Comparison of ENCODE assay signal across 20 cellular contexts in the genomic region with DNA sequence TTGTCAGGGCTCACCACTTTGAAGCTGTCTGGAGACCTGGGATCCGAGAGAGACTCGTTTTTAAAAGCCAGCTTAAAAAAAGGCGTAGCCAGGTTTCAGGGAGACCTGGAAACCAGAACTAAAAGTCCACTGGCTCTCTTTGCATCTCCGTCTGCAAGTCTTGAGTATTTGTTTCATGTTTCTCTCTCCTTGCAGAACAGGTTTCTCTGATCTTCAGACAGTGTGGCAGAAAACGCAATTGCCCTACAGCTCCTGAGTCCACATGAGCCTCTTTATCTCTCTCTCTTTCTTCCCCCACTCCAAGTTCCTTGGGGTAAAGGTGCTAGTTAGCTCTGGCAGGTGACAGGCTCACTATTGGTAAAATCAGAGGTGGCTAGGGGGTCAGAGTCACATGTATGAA.
DNase-seq lines count a peak whose midpoint lies in the region; ATAC-seq and TF ChIP-seq lines count a peak whose summit lies in the region.
"Had no signal": no experiment of that assay in that cellular context is flagged by ENCODE, and none has a peak within 500 bp of the region (broad histone marks: within the 10 kb centered on the region; RNA-seq: fewer than 3 reads in every experiment).

No MANE protein-coding gene starts in this region.

- no peaks in the 10 kb centered on the region for H3K9me3 Mint-ChIP-seq in activated T-cell treated with anti-CD3 and anti-CD28 coated beads, Interleukin-2, amount 50 U/mL, for 4 hours
- H3K9me3 Mint-ChIP-seq: memory B cell had no signal

- peak overlapping the region; percentile 73 for H3K4ac ChIP-seq in IMR-90 (ENCODE audit: low read depth, low read length)

- BruUV-seq in IMR-90 (replicated peaks; lab: Mats Ljungman, UMichigan), result no TSS peak

- peak overlapping the region; percentile 86 for H2BK20ac ChIP-seq in IMR-90 (ENCODE audit: low read depth, low read length)

- H4K20me1 ChIP-seq in IMR-90 (ENCODE audit: insufficient read depth, low read length), result no peaks in the 10 kb centered on the region

- no peak overlapping the region for H2AK9ac ChIP-seq in IMR-90 (replicated peaks; ENCODE audit: low read depth, low read length, poor library complexity)

- POLR2A ChIA-PET in IMR-90 (lab: Charles Lee; ENCODE audit: unreplicated experiment), result no interaction called here

- H2BK15ac ChIP-seq in IMR-90 (ENCODE audit: low read depth, low read length), result peak overlapping the region; percentile 62; the same call in 2 of the 3 replicates

- in situ Hi-C loops in IMR-90 (cut with MboI; ENCODE audit: low sequenced_read_pairs), result no loop called here
- in situ Hi-C loops in transverse colon (cut with MboI; ENCODE audit: low pct_ligation_motif_present in 1 of 4, low pct_unique_long_range_greater_than_20kb in 1 of 4, low sequenced_read_pairs in 3 of 4), result no loop called here

- CTCF ChIA-PET in IMR-90 (lab: Yijun Ruan, JAX), result no interaction called here

- TF ChIP-seq CTCF in IMR-90 (conservative IDR thresholded peaks at IDR 0.05; ENCODE audit: low read depth, low read length) (no peak), esophagus muscularis mucosa (IDR thresholded peaks at IDR 0.05) (no peak), parathyroid adenoma (IDR thresholded peaks at IDR 0.05) (no peak), transverse colon (IDR thresholded peaks at IDR 0.05) (no peak)

- no peak for TF ChIP-seq RAD21 in IMR-90 (IDR thresholded peaks at IDR 0.05; ENCODE audit: low read length)

- 0 out of 4 replicates have a peak, but pooled peaks cover 0 to 5% of the 10 kb centered on the region in 2 experiments for H3K79me1 ChIP-seq in IMR-90 (ENCODE audit: low read depth in 1 of 2, low read length in 2 of 2)

- WGBS in IMR-90 (ENCODE audit: extremely low coverage in 2 of 2, insufficient read length in 1 of 2), 2 experiments, result 88% methylated on average over 4 of the region's 5 CpGs; no CpG with 5 or more reads in 1 of the 2 experiments
- 56% methylated on average over 5 of the region's 5 CpGs for WGBS in esophagus muscularis mucosa
- WGBS in transverse colon (ENCODE audit: low coverage in 1 of 2), 2 donors, result 41 to 58% methylated on average over 4 to 5 of the region's 5 CpGs

- H3K27me3 ChIP-seq in IMR-90 (ENCODE audit: control insufficient read depth, insufficient read depth, low read length), result no peaks in the 10 kb centered on the region
- H3K27me3 ChIP-seq in esophagus muscularis mucosa, result no peaks in the 10 kb centered on the region
- no peaks in the 10 kb centered on the region for H3K27me3 ChIP-seq in parathyroid adenoma (ENCODE audit: control insufficient read depth, insufficient read depth, low read length)
- H3K27me3 ChIP-seq in transverse colon, result no peaks in the 10 kb centered on the region

- intact Hi-C loops in IMR-90 (cut with micrococcal nuclease) (no loop called here), esophagus muscularis mucosa (cut with DNase I) (no loop called here), transverse colon (cut with DNase I; ENCODE audit: low total_unique reads) (no loop called here)

- H3K23ac ChIP-seq in IMR-90 (ENCODE audit: low read depth, low read length), result peak overlapping the region; percentile 25; the same call in 1 of the 2 replicates

- H3K4me3 ChIP-seq in IMR-90 (ENCODE audit: insufficient read depth, low read depth, low read length), result no peak overlapping the region
- no peak overlapping the region for H3K4me3 ChIP-seq in esophagus muscularis mucosa
- no peak overlapping the region for H3K4me3 ChIP-seq in parathyroid adenoma (ENCODE audit: low read depth, low read length)
- no peak overlapping the region for H3K4me3 ChIP-seq in transverse colon
- H3K4me3 ChIP-seq: GM12878 had no signal

- H3K9me3 ChIP-seq in IMR-90 (ENCODE audit: control insufficient read depth, insufficient read depth, low read length), result no peaks in the 10 kb centered on the region
- H3K9me3 ChIP-seq in esophagus muscularis mucosa, result no peaks in the 10 kb centered on the region
- H3K9me3 ChIP-seq in parathyroid adenoma (ENCODE audit: control insufficient read depth, low read length), result no peaks in the 10 kb centered on the region
- H3K9me3 ChIP-seq in transverse colon, result no peaks in the 10 kb centered on the region

- H3K9me1 ChIP-seq in IMR-90 (ENCODE audit: insufficient read depth, low read length), result peaks cover 29% of the 10 kb centered on the region

- H3K9ac ChIP-seq in IMR-90 (ENCODE audit: low read depth, low read length) (no peak overlapping the region; the same call in 1 of the 2 replicates), parathyroid adenoma (no peak overlapping the region)

- H3K27ac ChIP-seq in IMR-90 (ENCODE audit: insufficient read depth, low read length) (peak overlapping the region; percentile 86), esophagus muscularis mucosa (replicated peaks in 1 of 4) (peak overlapping the region; percentile 73 to 81 (median 78)), parathyroid adenoma (peak overlapping the region; percentile 59), transverse colon (peak overlapping the region; percentile 57 to 86 (median 63))

- peak overlapping the region; percentile 40 for H3K14ac ChIP-seq in IMR-90 (replicated peaks; ENCODE audit: low read depth, low read length)

- no peak for TF ChIP-seq POLR2A in IMR-90 (IDR thresholded peaks at IDR 0.05; ENCODE audit: low read depth, low read length)
- no peak for TF ChIP-seq POLR2A in esophagus muscularis mucosa (IDR thresholded peaks at IDR 0.05; ENCODE audit: low read depth)
- TF ChIP-seq POLR2A in transverse colon (IDR thresholded peaks at IDR 0.05), result no peak

- H3K36me3 ChIP-seq in IMR-90 (ENCODE audit: control insufficient read depth, insufficient read depth, low read length) (no peaks in the 10 kb centered on the region), esophagus muscularis mucosa (no peaks in the 10 kb centered on the region), parathyroid adenoma (ENCODE audit: control insufficient read depth, insufficient read depth, low read length) (no peaks in the 10 kb centered on the region), transverse colon (no peaks in the 10 kb centered on the region)

- H4K8ac ChIP-seq in IMR-90 (ENCODE audit: low read depth in 2 of 2, low read length in 2 of 2), result peak overlapping the region in 1 of 2 experiments; percentile 51; a peak in 1 of 4 replicates

- H2BK5ac ChIP-seq in IMR-90 (ENCODE audit: low read depth, low read length, poor library complexity, severe bottlenecking), result no peak overlapping the region

- H4K5ac ChIP-seq in IMR-90 (ENCODE audit: low read depth, low read length), result peak overlapping the region; percentile 71

- no peak overlapping the region for H3K4me3 Mint-ChIP-seq in activated T-cell treated with anti-CD3 and anti-CD28 coated beads, Interleukin-2, amount 50 U/mL, for 4 hours
- H3K4me3 Mint-ChIP-seq: activated CD4-positive, alpha-beta T cell treated with anti-CD3 and anti-CD28 coated beads for 36 hours; B cell; memory B cell; stimulated activated naive B cell treated with anti-CD40 and anti-IgM and Interleukin-4, amounts not matched to agents 10 μg/mL and 1 μg/mL and 100 μg/mL, for 72 hours had no signal

- H3K4me1 ChIP-seq in IMR-90 (ENCODE audit: control insufficient read depth, insufficient read depth, low read length) (peaks cover 36% of the 10 kb centered on the region), esophagus muscularis mucosa (peaks cover 10 to 66% (median 63%) of the 10 kb centered on the region in 4 donors), parathyroid adenoma (peaks cover 7% of the 10 kb centered on the region), transverse colon (peaks cover 0 to 24% (median 14%) of the 10 kb centered on the region in 4 donors)

- H4K91ac ChIP-seq in IMR-90 (ENCODE audit: insufficient read depth, low read depth, low read length), result peak overlapping the region; percentile 80

- no peaks in the 10 kb centered on the region for H3K36me3 Mint-ChIP-seq in activated T-cell treated with anti-CD3 and anti-CD28 coated beads, Interleukin-2, amount 50 U/mL, for 4 hours (ENCODE audit: insufficient read depth)
- H3K36me3 Mint-ChIP-seq: stimulated activated naive B cell treated with anti-CD40 and anti-IgM and Interleukin-4, amounts not matched to agents 10 μg/mL and 1 μg/mL and 100 μg/mL, for 72 hours had no signal

- peak overlapping the region; percentile 81 for H3K18ac ChIP-seq in IMR-90 (ENCODE audit: low read depth, low read length)

- H2AFZ ChIP-seq in IMR-90 (replicated peaks; ENCODE audit: low read length, poor library complexity) (no peak overlapping the region), parathyroid adenoma (no peak overlapping the region)

- dilution Hi-C loops in IMR-90 (cut with HindIII; ENCODE audit: low sequenced_read_pairs, unreplicated experiment), result no loop called here

- TF ChIP-seq EP300 in esophagus muscularis mucosa (IDR thresholded peaks at IDR 0.05) (no peak), transverse colon (IDR thresholded peaks at IDR 0.05; ENCODE audit: low read depth) (no peak)

- ATAC-seq in IMR-90 (ENCODE audit: low read depth), result no peak
- ATAC-seq in activated T-cell treated with anti-CD3 and anti-CD28 coated beads, Interleukin-2, amount 50 U/mL, for 4 hours, result no peak
- ATAC-seq: activated CD4-positive, alpha-beta T cell treated with anti-CD3 and anti-CD28 coated beads for 36 hours; GM12878; stimulated activated naive B cell treated with anti-CD40 and anti-IgM and Interleukin-4, amounts not matched to agents 10 μg/mL and 1 μg/mL and 100 μg/mL, for 72 hours had no signal

- no peaks in the 10 kb centered on the region for H3K79me2 ChIP-seq in parathyroid adenoma

- DNase-seq in IMR-90 (no peak), esophagus muscularis mucosa (ENCODE audit: extremely low spot score) (no peak), transverse colon (no peak), SHP77 (lab: John Stamatoyannopoulos, UW) (no peak)
- DNase-seq in activated naive CD4-positive, alpha-beta T cell (lab: John Stamatoyannopoulos, UW), result no peak
- no peak for DNase-seq in activated T-cell treated with anti-CD3 and anti-CD28 coated beads, Interleukin-2, amount 50 U/mL, for 1 hour
- DNase-seq in activated T-cell treated with anti-CD3 and anti-CD28 coated beads, Interleukin-2, amount 50 U/mL, for 4 hours, result no peak
- DNase-seq: activated CD4-positive, alpha-beta T cell treated with anti-CD3 and anti-CD28 coated beads for 36 hours; central memory CD4-positive, alpha-beta T cell; effector CD8-positive, alpha-beta T cell; GDM1; Karpas-422; NCI-H2171; NCI-H774; retina; stimulated activated naive B cell treated with anti-CD40 and anti-IgM and Interleukin-4, amounts not matched to agents 10 μg/mL and 1 μg/mL and 100 μg/mL, for 72 hours had no signal

- H3K4me2 ChIP-seq in IMR-90 (ENCODE audit: low read depth, low read length) (no peak overlapping the region), parathyroid adenoma (ENCODE audit: low read length) (no peak overlapping the region)

- peak overlapping the region; percentile 92; the same call in 1 of the 2 replicates for H2AK5ac ChIP-seq in IMR-90 (ENCODE audit: low read depth, low read length)

- peaks cover 38% of the 10 kb centered on the region for H3K27me3 Mint-ChIP-seq in activated T-cell treated with anti-CD3 and anti-CD28 coated beads, Interleukin-2, amount 50 U/mL, for 4 hours (ENCODE audit: low read depth)

- peak overlapping the region; percentile 14; the same call in 1 of the 2 replicates for H3K56ac ChIP-seq in IMR-90 (ENCODE audit: extremely low read depth, insufficient read depth, low read length)

- peak overlapping the region; percentile 87 for H2BK120ac ChIP-seq in IMR-90 (ENCODE audit: low read depth, low read length)

- H3K4me1 Mint-ChIP-seq in activated T-cell treated with anti-CD3 and anti-CD28 coated beads, Interleukin-2, amount 50 U/mL, for 4 hours (ENCODE audit: low read depth), result no peaks in the 10 kb centered on the region
- H3K4me1 Mint-ChIP-seq: activated CD4-positive, alpha-beta T cell treated with anti-CD3 and anti-CD28 coated beads for 36 hours; B cell; memory B cell had no signal
